ENCODE assay signal across 1 cellular context in genomic region chr1:30793209-30793608, GRCh38.
TF ChIP-seq lines count a peak whose summit lies in the region.

No MANE protein-coding gene starts in this region.

TF ChIP-seq in IMR-90, 13 proteins besides CTCF, POLR2A, EP300 and RAD21:
- no peak for TF ChIP-seq MXI1 (IDR thresholded peaks at IDR 0.05; ENCODE audit: borderline replicate concordance, low read depth, low read length)
- TF ChIP-seq MAZ (IDR thresholded peaks at IDR 0.05; ENCODE audit: borderline replicate concordance, low read depth, low read length), result no peak
- TF ChIP-seq USF2 (IDR thresholded peaks at IDR 0.05; ENCODE audit: low read depth, low read length), result no peak
- TF ChIP-seq BHLHE40 (IDR thresholded peaks at IDR 0.05; ENCODE audit: low read depth, low read length), result no peak
